31 cellular contexts compared by ENCODE assay signal in the genomic region with DNA sequence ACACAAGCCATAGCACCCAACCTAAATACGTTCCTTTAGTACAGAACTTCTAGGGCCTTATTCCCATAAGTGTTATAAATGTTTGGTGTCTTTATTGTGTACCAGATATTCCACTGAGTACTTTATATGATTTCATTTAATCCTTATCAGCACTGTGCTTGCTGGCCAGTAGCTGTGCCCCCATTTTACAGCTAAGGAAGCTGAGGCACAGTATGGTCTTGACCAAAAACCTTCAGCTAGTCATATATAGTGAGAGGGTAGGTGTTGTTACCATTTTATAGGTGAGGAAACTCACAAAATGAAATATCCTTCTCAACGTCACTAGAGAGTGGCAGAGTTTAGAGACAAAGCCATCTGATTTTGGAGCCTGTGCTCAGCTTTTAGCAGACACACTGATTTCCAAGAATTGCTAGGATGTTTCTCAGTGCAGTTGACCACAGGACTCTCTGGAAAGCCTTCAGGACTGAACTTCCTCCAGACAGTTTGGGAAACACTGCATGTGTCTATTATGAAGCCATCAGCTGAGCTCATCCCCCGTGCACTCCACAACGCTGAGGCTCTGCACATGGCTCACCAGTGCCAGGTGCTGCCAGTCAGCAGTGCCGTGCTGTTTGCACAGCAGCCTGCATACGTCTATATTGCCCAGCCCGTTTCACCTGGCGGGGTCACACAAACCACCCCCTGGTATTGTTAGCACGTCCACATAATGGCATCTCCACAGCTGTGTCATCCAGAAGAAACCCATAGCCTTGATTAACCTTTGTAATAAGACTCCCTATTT. TPM values are rescaled to one million over a fixed set of nuclear protein-coding genes. Genes with fewer than 3 reads are reported as not detected.
DNase-seq lines count a peak whose midpoint lies in the region; ATAC-seq and TF ChIP-seq lines count a peak whose summit lies in the region.
"Had no signal": no experiment of that assay in that cellular context is flagged by ENCODE, and none has a peak within 500 bp of the region (broad histone marks: within the 10 kb centered on the region; RNA-seq: fewer than 3 reads in every experiment).

No MANE protein-coding gene starts in this region.

- ATAC-seq in upper lobe of right lung, result peak; percentile 27
- no peak for ATAC-seq in GM18907 (IDR thresholded peaks at IDR 0.05; ENCODE audit: unreplicated experiment)
- ATAC-seq in activated CD4-positive, alpha-beta T cell treated with anti-CD3 and anti-CD28 coated beads for 36 hours, result no peak
- no peak for ATAC-seq in esophagus mucosa
- ATAC-seq: activated naive CD4-positive, alpha-beta T cell treated with anti-CD3 and anti-CD28 coated beads, Interleukin-2, amount 50 U/mL, for 72 hours; heart left ventricle; left cardiac atrium had no signal

- TF ChIP-seq POLR2A in erythroblast (IDR thresholded peaks at IDR 0.05; ENCODE audit: low read length), result peak; percentile 11

- CTCF ChIA-PET in activated CD4-positive, alpha-beta T cell treated with anti-CD3 and anti-CD28 coated beads for 36 hours (lab: Charles Lee), result interaction anchor here (0.6 to 1.4 kb wide), 2 partner anchors 21 to 136 kb away, joined by 3 read pairs; no protein-coding TSS in a partner anchor

- H3K4me3 Mint-ChIP-seq in activated CD4-positive, alpha-beta T cell treated with anti-CD3 and anti-CD28 coated beads for 36 hours, result no peak overlapping the region
- H3K4me3 Mint-ChIP-seq: activated CD4-positive, alpha-beta memory T cell treated with anti-CD3 and anti-CD28 coated beads for 36 hours had no signal

- no peaks in the 10 kb centered on the region for H3K9me3 ChIP-seq in upper lobe of right lung
- H3K9me3 ChIP-seq: ascending aorta, heart left ventricle, Peyer's patch, SJCRH30, spleen, testis, uterus had no signal

- H3K4me3 ChIP-seq in upper lobe of right lung, result no peak overlapping the region
- H3K4me3 ChIP-seq: ascending aorta, heart left ventricle, Peyer's patch, SJCRH30, spleen, testis, uterus had no signal

- no peak overlapping the region for H3K27ac ChIP-seq in upper lobe of right lung
- H3K27ac ChIP-seq: ascending aorta, heart left ventricle, Peyer's patch, SJCRH30, spleen, testis, uterus had no signal

- H3K4me1 ChIP-seq in upper lobe of right lung, result no peaks in the 10 kb centered on the region
- H3K4me1 ChIP-seq: ascending aorta, heart left ventricle, Peyer's patch, SJCRH30, spleen, testis, uterus had no signal

- intact Hi-C loops in upper lobe of right lung (cut with DNase I), result no loop called here
- intact Hi-C loops in activated CD4-positive, alpha-beta T cell treated with anti-CD3 and anti-CD28 coated beads for 36 hours (cut with DNase I, micrococcal nuclease), result loop anchor here in 1 of 2 experiments (10.0 kb wide), 1 partner anchor 373 kb away; no protein-coding TSS in a partner anchor

- H3K9me3 Mint-ChIP-seq in activated CD4-positive, alpha-beta T cell treated with anti-CD3 and anti-CD28 coated beads for 36 hours (ENCODE audit: low read depth), result no peaks in the 10 kb centered on the region
- H3K9me3 Mint-ChIP-seq: activated CD4-positive, alpha-beta memory T cell treated with anti-CD3 and anti-CD28 coated beads for 36 hours; activated naive CD4-positive, alpha-beta T cell treated with anti-CD3 and anti-CD28 coated beads, Interleukin-2, amount 50 U/mL, for 72 hours; activated T-helper 2 cell treated with anti-CD3 and anti-CD28 coated beads, Interferon-gamma antibody, Interleukin-2, Interleukin-4, amounts not matched to agents 10 μg/mL and 5 μg/mL and 100 μg/mL, durations not matched to agents 14 hours and 24 hours and 36 hours had no signal

- peak; percentile 81 for DNase-seq in NCI-H748 (lab: John Stamatoyannopoulos, UW; ENCODE audit: unreplicated experiment)
- DNase-seq in NCI-H748 treated with DMSO at 0.1 percent for 48 hours (lab: John Stamatoyannopoulos, UW), result no peak
- peak; percentile 39 for DNase-seq in NCI-H345 (lab: John Stamatoyannopoulos, UW)
- no peak for DNase-seq in erythroblast (lab: John Stamatoyannopoulos, UW)
- DNase-seq in upper lobe of right lung, result no peak
- DNase-seq in activated CD4-positive, alpha-beta T cell treated with anti-CD3 and anti-CD28 coated beads for 36 hours, result no peak
- DNase-seq: activated CD4-positive, alpha-beta memory T cell treated with anti-CD3 and anti-CD28 coated beads for 36 hours; activated CD8-positive, alpha-beta memory T cell treated with anti-CD3 and anti-CD28 coated beads, Interleukin-2, amount 50 U/mL, for 48 hours; DND-41; heart left ventricle; Kasumi-1; left cardiac atrium; mesenchymal stem cell; MV-4-11; nucleus accumbens; Peyer's patch; SJCRH30; spleen; stimulated activated CD4-positive, alpha-beta T cell treated with anti-CD3 and anti-CD28 coated beads, Interleukin-2, amount 100 ng/mL, for 48 hours; stimulated activated naive CD4-positive, alpha-beta T cell treated with Interleukin-2 at 50 U/mL for 16 hours; T-helper 1 cell; testis; uterus had no signal

- POLR2A ChIA-PET in activated CD4-positive, alpha-beta T cell treated with anti-CD3 and anti-CD28 coated beads for 36 hours (lab: Charles Lee), result interaction anchor here (1.1 kb wide), 1 partner anchor 122 kb away, joined by 3 read pairs; no protein-coding TSS in a partner anchor

- no peaks in the 10 kb centered on the region for H3K4me1 Mint-ChIP-seq in activated CD4-positive, alpha-beta T cell treated with anti-CD3 and anti-CD28 coated beads for 36 hours

- H3K36me3 Mint-ChIP-seq in activated CD4-positive, alpha-beta T cell treated with anti-CD3 and anti-CD28 coated beads for 36 hours (ENCODE audit: low read depth), result peaks cover 26% of the 10 kb centered on the region

- no peaks in the 10 kb centered on the region for H3K27me3 ChIP-seq in upper lobe of right lung
- H3K27me3 ChIP-seq: ascending aorta, heart left ventricle, Peyer's patch, SJCRH30, spleen, testis, uterus had no signal

- no peak overlapping the region for H3K27ac Mint-ChIP-seq in activated CD4-positive, alpha-beta T cell treated with anti-CD3 and anti-CD28 coated beads for 36 hours
- H3K27ac Mint-ChIP-seq: activated CD4-positive, alpha-beta memory T cell treated with anti-CD3 and anti-CD28 coated beads for 36 hours; activated naive CD4-positive, alpha-beta T cell treated with anti-CD3 and anti-CD28 coated beads, Interleukin-2, amount 50 U/mL, for 72 hours; activated T-helper 2 cell treated with anti-CD3 and anti-CD28 coated beads, Interferon-gamma antibody, Interleukin-2, Interleukin-4, amounts not matched to agents 10 μg/mL and 5 μg/mL and 100 μg/mL, durations not matched to agents 14 hours and 24 hours and 36 hours had no signal

- H3K36me3 ChIP-seq in upper lobe of right lung, result peaks cover 98% of the 10 kb centered on the region
- H3K36me3 ChIP-seq: uterus had no signal

- no peaks in the 10 kb centered on the region for H3K27me3 Mint-ChIP-seq in activated CD4-positive, alpha-beta T cell treated with anti-CD3 and anti-CD28 coated beads for 36 hours
- H3K27me3 Mint-ChIP-seq: activated CD4-positive, alpha-beta memory T cell treated with anti-CD3 and anti-CD28 coated beads for 36 hours had no signal

- TF ChIP-seq CTCF in upper lobe of right lung (IDR thresholded peaks at IDR 0.05), result no peak

RNA-seq across cellular contexts. Expression of a gene that starts 15.4 kb away (rescaled TPM):
- total RNA-seq in upper lobe of right lung, result 8.4 TPM
- total RNA-seq in activated CD4-positive, alpha-beta T cell treated with anti-CD3 and anti-CD28 coated beads for 36 hours, result not detected
- not detected for total RNA-seq in esophagus mucosa
- total RNA-seq: A673; activated CD4-positive, alpha-beta memory T cell treated with anti-CD3 and anti-CD28 coated beads for 36 hours; activated naive CD4-positive, alpha-beta T cell treated with anti-CD3 and anti-CD28 coated beads, Interleukin-2, amount 50 U/mL, for 72 hours; activated T-helper 2 cell treated with anti-CD3 and anti-CD28 coated beads, Interferon-gamma antibody, Interleukin-2, Interleukin-4, amounts not matched to agents 10 μg/mL and 5 μg/mL and 100 μg/mL, durations not matched to agents 14 hours and 24 hours and 36 hours; ascending aorta; endothelial cell of umbilical vein; Peyer's patch; renal cortical epithelial cell; testis; uterus had no signal

RNA-seq across cellular contexts. Expression of a gene that starts 26.1 kb away (rescaled TPM):
- total RNA-seq in upper lobe of right lung (33.7 TPM), esophagus mucosa (6.9 TPM)
- 1 to 10 TPM; 9.4 to 9.5 TPM for total RNA-seq in activated CD4-positive, alpha-beta T cell treated with anti-CD3 and anti-CD28 coated beads for 36 hours

RNA-seq across cellular contexts. Expression of a gene that starts 26.4 kb away (rescaled TPM):
- 45.4 TPM for total RNA-seq in upper lobe of right lung
- total RNA-seq in activated CD4-positive, alpha-beta T cell treated with anti-CD3 and anti-CD28 coated beads for 36 hours, result 10 to 100 TPM; 11.2 to 11.6 TPM
- 21.3 TPM for total RNA-seq in esophagus mucosa

RNA-seq across cellular contexts. Expression of a gene that starts 26.6 kb away (rescaled TPM):
- total RNA-seq in upper lobe of right lung (0.81 TPM), esophagus mucosa (not detected)
- total RNA-seq in activated CD4-positive, alpha-beta T cell treated with anti-CD3 and anti-CD28 coated beads for 36 hours, result not detected
- total RNA-seq: A673; activated CD4-positive, alpha-beta memory T cell treated with anti-CD3 and anti-CD28 coated beads for 36 hours; activated naive CD4-positive, alpha-beta T cell treated with anti-CD3 and anti-CD28 coated beads, Interleukin-2, amount 50 U/mL, for 72 hours; activated T-helper 2 cell treated with anti-CD3 and anti-CD28 coated beads, Interferon-gamma antibody, Interleukin-2, Interleukin-4, amounts not matched to agents 10 μg/mL and 5 μg/mL and 100 μg/mL, durations not matched to agents 14 hours and 24 hours and 36 hours; ascending aorta; endothelial cell of umbilical vein; Peyer's patch; renal cortical epithelial cell; spleen; uterus had no signal

Comparison
In these comparisons a context has a peak if more than half of its experiments do, and no peak if none do; other contexts are left out.
1. DNase-seq: peak in NCI-H748 (single experiment) and NCI-H345 (single experiment); none in NCI-H748 treated with DMSO at 0.1 percent for 48 hours (single experiment), erythroblast (0 of 2), upper lobe of right lung (single experiment) and activated CD4-positive, alpha-beta T cell treated with anti-CD3 and anti-CD28 coated beads for 36 hours (single experiment).